In the genomic region with DNA sequence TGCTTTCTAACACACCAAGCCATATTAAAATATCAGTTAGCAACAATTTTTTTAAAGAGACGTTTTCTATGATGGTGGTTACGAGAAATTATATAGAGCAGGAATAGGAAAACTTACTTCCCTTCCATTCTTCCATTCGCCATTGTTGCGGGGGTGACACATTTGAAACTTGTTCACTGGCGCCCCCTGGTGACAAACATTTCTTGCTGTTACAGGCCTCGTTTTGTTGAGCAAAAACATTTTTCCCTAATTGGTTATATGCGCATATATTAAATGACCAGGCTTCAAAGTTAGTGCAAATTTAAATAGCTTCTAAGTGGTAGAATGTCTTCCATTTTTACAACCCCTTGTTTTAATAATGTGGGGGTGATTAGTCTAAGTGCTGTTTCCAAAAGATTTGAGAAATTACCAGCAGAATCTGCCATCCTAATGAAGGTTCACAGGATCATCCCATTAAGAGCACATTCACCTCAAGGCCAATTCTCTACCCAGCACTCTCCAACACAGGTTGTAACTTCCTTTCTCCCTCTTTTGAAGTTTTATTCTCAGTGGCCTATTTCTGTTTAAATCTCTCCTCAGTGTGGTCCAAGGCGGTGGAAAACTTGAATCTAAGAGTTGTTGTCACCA, we compare ENCODE assay signal across 8 cellular contexts.
DNase-seq lines count a peak whose midpoint lies in the region; ATAC-seq and TF ChIP-seq lines count a peak whose summit lies in the region.

No MANE protein-coding gene starts in this region.

- no peak for TF ChIP-seq POLR2A in Peyer's patch (IDR thresholded peaks at IDR 0.05)

- TF ChIP-seq CTCF in Peyer's patch (IDR thresholded peaks at IDR 0.05) = peak in 3 of 6 experiments; percentile 10 to 30 (median 26)

- ATAC-seq in naive B cell (ENCODE audit: low read depth in 2 of 2) = no peak
- no peak for ATAC-seq in left lobe of liver
- no peak for ATAC-seq in activated T-helper 17 cell treated with anti-CD3 and anti-CD28 coated beads, Interleukin-2, amount 50 U/mL, for 72 hours (replicated peaks)

- no peaks in the 10 kb centered on the region for H3K27me3 Mint-ChIP-seq in naive B cell
- no peaks in the 10 kb centered on the region for H3K27me3 Mint-ChIP-seq in activated T-helper 17 cell treated with anti-CD3 and anti-CD28 coated beads, Interleukin-2, amount 50 U/mL, for 72 hours

- H3K27me3 ChIP-seq in Peyer's patch = no peaks in the 10 kb centered on the region

- H3K27ac ChIP-seq in Peyer's patch = no peak overlapping the region

- no peaks in the 10 kb centered on the region for H3K4me1 ChIP-seq in Peyer's patch

- DNase-seq in DMS53 treated with DMSO at 0.1 percent for 48 hours (lab: John Stamatoyannopoulos, UW; ENCODE audit: unreplicated experiment) (peak; percentile 48), HT1080 (ENCODE audit: low read depth) (peak; percentile 43), Peyer's patch (peak in 2 of 3 donors; percentile 29 to 61), dermis blood vessel endothelial cell (peak; percentile 23), naive B cell (peak; percentile 18), left lobe of liver (ENCODE audit: low spot score) (no peak), occipital lobe (lab: John Stamatoyannopoulos, UW) (no peak)

- no peaks in the 10 kb centered on the region for H3K36me3 Mint-ChIP-seq in naive B cell
- no peaks in the 10 kb centered on the region for H3K36me3 Mint-ChIP-seq in activated T-helper 17 cell treated with anti-CD3 and anti-CD28 coated beads, Interleukin-2, amount 50 U/mL, for 72 hours (ENCODE audit: low read depth)

- H3K4me3 Mint-ChIP-seq in naive B cell = no peak overlapping the region
- no peak overlapping the region for H3K4me3 Mint-ChIP-seq in activated T-helper 17 cell treated with anti-CD3 and anti-CD28 coated beads, Interleukin-2, amount 50 U/mL, for 72 hours

- no peak overlapping the region for H3K27ac Mint-ChIP-seq in naive B cell
- no peak overlapping the region for H3K27ac Mint-ChIP-seq in activated T-helper 17 cell treated with anti-CD3 and anti-CD28 coated beads, Interleukin-2, amount 50 U/mL, for 72 hours

- H3K4me3 ChIP-seq in Peyer's patch = no peak overlapping the region

- no peaks in the 10 kb centered on the region for H3K36me3 ChIP-seq in Peyer's patch

- peaks cover 0 to 2% (median 0%) of the 10 kb centered on the region in 7 donors for H3K9me3 Mint-ChIP-seq in naive B cell
- no peaks in the 10 kb centered on the region for H3K9me3 Mint-ChIP-seq in activated T-helper 17 cell treated with anti-CD3 and anti-CD28 coated beads, Interleukin-2, amount 50 U/mL, for 72 hours

- no peaks in the 10 kb centered on the region for H3K9me3 ChIP-seq in Peyer's patch

- no peaks in the 10 kb centered on the region for H3K4me1 Mint-ChIP-seq in naive B cell
- no peaks in the 10 kb centered on the region for H3K4me1 Mint-ChIP-seq in activated T-helper 17 cell treated with anti-CD3 and anti-CD28 coated beads, Interleukin-2, amount 50 U/mL, for 72 hours

Comparison
In these comparisons a context has a peak if more than half of its experiments do, and no peak if none do; other contexts are left out.
1. DNase-seq: peak in DMS53 treated with DMSO at 0.1 percent for 48 hours (single experiment), HT1080 (single experiment), Peyer's patch (2 of 3), dermis blood vessel endothelial cell (single experiment) and naive B cell (single experiment); none in left lobe of liver (single experiment) and occipital lobe (single experiment).